12 cellular contexts compared by ENCODE assay signal in genomic region chr10:114068054-114068707, GRCh38. TPM values are rescaled to one million over a fixed set of nuclear protein-coding genes. Genes with fewer than 3 reads are reported as not detected.
DNase-seq lines count a peak whose midpoint lies in the region; FAIRE-seq and TF ChIP-seq lines count a peak whose summit lies in the region.
"Had no signal": no experiment of that assay in that cellular context is flagged by ENCODE, and none has a peak within 500 bp of the region (broad histone marks: within the 10 kb centered on the region; RNA-seq: fewer than 3 reads in every experiment).

No MANE protein-coding gene starts in this region.

- H3K27ac Mint-ChIP-seq in neural progenitor cell (no peak overlapping the region), Calu3 (ENCODE audit: unreplicated experiment) (no peak overlapping the region)
- H3K27ac Mint-ChIP-seq in activated T-helper 2 cell treated with anti-CD3 and anti-CD28 coated beads, Interferon-gamma antibody, Interleukin-2, Interleukin-4, amounts not matched to agents 10 μg/mL and 5 μg/mL and 100 μg/mL, durations not matched to agents 14 hours and 24 hours and 36 hours: no peak overlapping the region

- H3K27ac ChIP-seq in MM.1S (ENCODE audit: low read length) (no peak overlapping the region), neural progenitor cell (no peak overlapping the region), colonic mucosa (no peak overlapping the region)
- H3K27ac ChIP-seq: PC-9 had no signal

- H3F3A ChIP-seq in MM.1S (ENCODE audit: insufficient read depth, low read length) (no peaks in the 10 kb centered on the region), neural progenitor cell (ENCODE audit: low read depth) (no peaks in the 10 kb centered on the region)

- no peak overlapping the region for H3K9ac ChIP-seq in MM.1S (ENCODE audit: low read length)
- no peak overlapping the region for H3K9ac ChIP-seq in neural progenitor cell
- H3K9ac ChIP-seq in colonic mucosa (ENCODE audit: low read depth in 2 of 2, low read length in 2 of 2): no peak overlapping the region

- intact Hi-C loops in colonic mucosa (cut with DNase I) (no loop called here), Calu3 (cut with micrococcal nuclease; ENCODE audit: unreplicated experiment) (no loop called here)
- intact Hi-C loops in activated T-helper 2 cell treated with anti-CD3 and anti-CD28 coated beads, Interferon-gamma antibody, Interleukin-2, Interleukin-4, amounts not matched to agents 10 μg/mL and 5 μg/mL and 100 μg/mL, durations not matched to agents 14 hours and 24 hours and 36 hours (cut with micrococcal nuclease): no loop called here

- H3K4me3 ChIP-seq in MM.1S (ENCODE audit: low read length) (no peak overlapping the region), bronchial epithelial cell (ENCODE audit: low read depth, low read length) (no peak overlapping the region), neural progenitor cell (no peak overlapping the region), colonic mucosa (no peak overlapping the region)
- H3K4me3 ChIP-seq: PC-9 had no signal

- no TSS peak for BruUV-seq in Calu3 (replicated peaks; lab: Mats Ljungman, UMichigan)

- H3K36me3 Mint-ChIP-seq in neural progenitor cell (no peaks in the 10 kb centered on the region), Calu3 (ENCODE audit: insufficient read depth, unreplicated experiment) (no peaks in the 10 kb centered on the region)
- no peaks in the 10 kb centered on the region for H3K36me3 Mint-ChIP-seq in activated T-helper 2 cell treated with anti-CD3 and anti-CD28 coated beads, Interferon-gamma antibody, Interleukin-2, Interleukin-4, amounts not matched to agents 10 μg/mL and 5 μg/mL and 100 μg/mL, durations not matched to agents 14 hours and 24 hours and 36 hours (ENCODE audit: low read depth)

- H3K9me2 ChIP-seq in MM.1S (replicated peaks; ENCODE audit: insufficient read depth, low read length): no peaks in the 10 kb centered on the region

- H3K4me3 Mint-ChIP-seq in neural progenitor cell: no peak overlapping the region
- no peak overlapping the region for H3K4me3 Mint-ChIP-seq in Calu3 (ENCODE audit: low read depth, unreplicated experiment)
- H3K4me3 Mint-ChIP-seq in activated T-helper 2 cell treated with anti-CD3 and anti-CD28 coated beads, Interferon-gamma antibody, Interleukin-2, Interleukin-4, amounts not matched to agents 10 μg/mL and 5 μg/mL and 100 μg/mL, durations not matched to agents 14 hours and 24 hours and 36 hours (ENCODE audit: low read depth): no peak overlapping the region

- H3K9me3 ChIP-seq in MM.1S (replicated peaks; ENCODE audit: insufficient read depth, low read length): no peaks in the 10 kb centered on the region
- no peaks in the 10 kb centered on the region for H3K9me3 ChIP-seq in neural progenitor cell (ENCODE audit: low read depth)
- no peaks in the 10 kb centered on the region for H3K9me3 ChIP-seq in colonic mucosa

- H3K27me3 Mint-ChIP-seq in neural progenitor cell (ENCODE audit: insufficient read depth, low read depth) (peaks cover 4% of the 10 kb centered on the region), Calu3 (ENCODE audit: unreplicated experiment) (no peaks in the 10 kb centered on the region)
- H3K27me3 Mint-ChIP-seq in activated T-helper 2 cell treated with anti-CD3 and anti-CD28 coated beads, Interferon-gamma antibody, Interleukin-2, Interleukin-4, amounts not matched to agents 10 μg/mL and 5 μg/mL and 100 μg/mL, durations not matched to agents 14 hours and 24 hours and 36 hours (ENCODE audit: low read depth): peaks cover 50% of the 10 kb centered on the region

- H3K4me2 ChIP-seq in MM.1S (ENCODE audit: low read depth, low read length): peak overlapping the region; percentile 42; the same call in 1 of the 2 replicates
- no peak overlapping the region for H3K4me2 ChIP-seq in neural progenitor cell
- H3K4me2 ChIP-seq: PC-9 had no signal

- FAIRE-seq in bronchial epithelial cell (lab: Jason Lieb, UNC): no peak
- FAIRE-seq: HTR-8/SVneo had no signal

- H3K36me3 ChIP-seq in MM.1S (replicated peaks; ENCODE audit: insufficient read depth, low read length): no peaks in the 10 kb centered on the region
- H3K36me3 ChIP-seq in bronchial epithelial cell (ENCODE audit: control insufficient read depth, insufficient read depth, low read length): no peaks in the 10 kb centered on the region
- H3K36me3 ChIP-seq in neural progenitor cell: no peaks in the 10 kb centered on the region
- H3K36me3 ChIP-seq in colonic mucosa: no peaks in the 10 kb centered on the region

- CTCF ChIA-PET in Calu3 (lab: Charles Lee): interaction anchor here (1.6 kb wide), 1 partner anchor 196 kb away, joined by 3 read pairs; no protein-coding TSS in a partner anchor

- peaks cover 16% of the 10 kb centered on the region for H3K4me1 Mint-ChIP-seq in neural progenitor cell
- H3K4me1 Mint-ChIP-seq in Calu3 (ENCODE audit: low read depth, unreplicated experiment): no peaks in the 10 kb centered on the region
- H3K4me1 Mint-ChIP-seq in activated T-helper 2 cell treated with anti-CD3 and anti-CD28 coated beads, Interferon-gamma antibody, Interleukin-2, Interleukin-4, amounts not matched to agents 10 μg/mL and 5 μg/mL and 100 μg/mL, durations not matched to agents 14 hours and 24 hours and 36 hours (ENCODE audit: low read depth): peaks cover 15% of the 10 kb centered on the region

- H3K9me3 Mint-ChIP-seq in neural progenitor cell (no peaks in the 10 kb centered on the region), Calu3 (ENCODE audit: low read depth, unreplicated experiment) (no peaks in the 10 kb centered on the region)
- no peaks in the 10 kb centered on the region for H3K9me3 Mint-ChIP-seq in activated T-helper 2 cell treated with anti-CD3 and anti-CD28 coated beads, Interferon-gamma antibody, Interleukin-2, Interleukin-4, amounts not matched to agents 10 μg/mL and 5 μg/mL and 100 μg/mL, durations not matched to agents 14 hours and 24 hours and 36 hours

- no peaks in the 10 kb centered on the region for H3K27me3 ChIP-seq in MM.1S (replicated peaks; ENCODE audit: insufficient read depth, low read length)
- no peaks in the 10 kb centered on the region for H3K27me3 ChIP-seq in bronchial epithelial cell (ENCODE audit: control insufficient read depth, insufficient read depth, low read length)
- no peaks in the 10 kb centered on the region for H3K27me3 ChIP-seq in neural progenitor cell
- no peaks in the 10 kb centered on the region for H3K27me3 ChIP-seq in colonic mucosa

- peak overlapping the region; percentile 37; the same call in 1 of the 2 replicates for H2AFZ ChIP-seq in MM.1S (ENCODE audit: low read length)
- peak overlapping the region; percentile 64 for H2AFZ ChIP-seq in neural progenitor cell (replicated peaks)
- H2AFZ ChIP-seq: PC-9 had no signal

- H3K79me2 ChIP-seq in MM.1S (ENCODE audit: low read length) (no peaks in the 10 kb centered on the region), neural progenitor cell (ENCODE audit: low read depth) (no peaks in the 10 kb centered on the region)

- H3K4me1 ChIP-seq in MM.1S (ENCODE audit: low read length) (peaks cover 21% of the 10 kb centered on the region), neural progenitor cell (peaks cover 14% of the 10 kb centered on the region), colonic mucosa (no peaks in the 10 kb centered on the region)

- H4K20me1 ChIP-seq in MM.1S (ENCODE audit: insufficient read depth, low read length): no peaks in the 10 kb centered on the region
- H4K20me1 ChIP-seq in neural progenitor cell (ENCODE audit: low read depth): no peaks in the 10 kb centered on the region

- DNase-seq in ELR (ENCODE audit: low read depth) (peak; percentile 37), MM.1S (peak; percentile 20), bronchial epithelial cell (ENCODE audit: low read depth) (peak; percentile 93), neural progenitor cell (ENCODE audit: low spot score) (no peak), colonic mucosa (no peak), GM20000 (ENCODE audit: low spot score) (no peak), Calu3 (no peak)
- no peak for DNase-seq in activated T-helper 2 cell treated with anti-CD3 and anti-CD28 coated beads, Interferon-gamma antibody, Interleukin-2, Interleukin-4, amounts not matched to agents 10 μg/mL and 5 μg/mL and 100 μg/mL, durations not matched to agents 14 hours and 24 hours and 36 hours (ENCODE audit: low spot score)
- DNase-seq: NCI-H187; PC-9; stimulated activated naive CD4-positive, alpha-beta T cell treated with Interleukin-2 at 50 U/mL for 16 hours had no signal

- TF ChIP-seq CTCF in MM.1S (IDR thresholded peaks at IDR 0.05; ENCODE audit: low read length) (no peak), bronchial epithelial cell (IDR thresholded peaks at IDR 0.05; ENCODE audit: insufficient read depth, low read length, severe bottlenecking) (no peak), neural progenitor cell (IDR thresholded peaks at IDR 0.05) (no peak), colonic mucosa (IDR thresholded peaks at IDR 0.05) (no peak), GM20000 (IDR thresholded peaks at IDR 0.05; ENCODE audit: extremely low read depth, missing control alignments) (no peak), Calu3 (IDR thresholded peaks at IDR 0.05; ENCODE audit: unreplicated experiment) (no peak)

RNA-seq across cellular contexts. Expression of gene ADRB1, which starts 24.5 kb away (rescaled TPM):
- 1.8 and 2.2 TPM in 2 replicates for total RNA-seq in bronchial epithelial cell
- 0.09 TPM in 1 of 2 replicates, not detected in the other for total RNA-seq in neural progenitor cell (ENCODE audit: low replicate concordance)
- under 1 TPM; 0.59 to 0.85 TPM for total RNA-seq in colonic mucosa
- 0.47 and 0.78 TPM in 2 replicates for total RNA-seq in Calu3 (2022)
- total RNA-seq in activated T-helper 2 cell treated with anti-CD3 and anti-CD28 coated beads, Interferon-gamma antibody, Interleukin-2, Interleukin-4, amounts not matched to agents 10 μg/mL and 5 μg/mL and 100 μg/mL, durations not matched to agents 14 hours and 24 hours and 36 hours: not detected in 2 replicates

Comparison
In these comparisons a context has a peak if more than half of its experiments do, and no peak if none do; other contexts are left out.
1. DNase-seq: peak in ELR (single experiment), MM.1S (single experiment) and bronchial epithelial cell (single experiment); none in neural progenitor cell (single experiment), colonic mucosa (single experiment), GM20000 (single experiment), Calu3 (single experiment) and activated T-helper 2 cell treated with anti-CD3 and anti-CD28 coated beads, Interferon-gamma antibody, Interleukin-2, Interleukin-4, amounts not matched to agents 10 μg/mL and 5 μg/mL and 100 μg/mL, durations not matched to agents 14 hours and 24 hours and 36 hours (single experiment).